Comparison of ENCODE assay signal across 9 cellular contexts in the genomic region with DNA sequence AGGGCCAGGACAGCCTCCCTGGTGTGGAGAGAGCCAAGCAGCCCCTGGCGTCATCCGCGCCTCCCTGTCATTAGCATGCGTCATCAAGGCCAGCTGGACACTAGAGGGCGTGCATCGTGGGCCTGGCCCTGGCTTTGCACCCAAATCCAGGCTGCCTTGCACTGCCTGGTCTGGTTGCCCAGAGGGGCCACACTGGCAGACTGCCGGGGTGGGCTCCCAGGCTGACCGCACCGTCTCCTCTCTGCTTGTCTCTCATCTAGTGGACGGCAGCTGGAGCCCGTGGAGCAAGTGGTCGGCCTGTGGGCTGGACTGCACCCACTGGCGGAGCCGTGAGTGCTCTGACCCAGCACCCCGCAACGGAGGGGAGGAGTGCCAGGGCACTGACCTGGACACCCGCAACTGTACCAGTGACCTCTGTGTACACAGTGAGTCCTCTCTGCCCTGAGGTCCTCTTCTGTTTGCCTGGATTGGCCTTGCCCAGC. TPM values are rescaled to one million over a fixed set of nuclear protein-coding genes. Genes with fewer than 3 reads are reported as not detected.
DNase-seq lines count a peak whose midpoint lies in the region; ATAC-seq, FAIRE-seq and TF ChIP-seq lines count a peak whose summit lies in the region.
"Had no signal": no experiment of that assay in that cellular context is flagged by ENCODE, and none has a peak within 500 bp of the region (broad histone marks: within the 10 kb centered on the region; RNA-seq: fewer than 3 reads in every experiment).

No MANE protein-coding gene starts in this region.

- in situ Hi-C loops in astrocyte of the cerebellum (cut with HindIII; ENCODE audit: low sequenced_read_pairs), result no loop called here

- H3K9ac ChIP-seq in keratinocyte (ENCODE audit: control insufficient read depth, extremely low read depth, insufficient read depth, low read length), result no peak overlapping the region
- H3K9ac ChIP-seq: KMS-11 had no signal

- H3K4me1 ChIP-seq in keratinocyte (ENCODE audit: control insufficient read depth, extremely low read depth, insufficient read depth, low read length), result peaks cover 4% of the 10 kb centered on the region

- H3K36me3 ChIP-seq in keratinocyte (ENCODE audit: control insufficient read depth in 2 of 2, extremely low read depth in 1 of 2, insufficient read depth in 2 of 2, low read length in 2 of 2), result no peaks in the 10 kb centered on the region

- peak; percentile 36 for TF ChIP-seq CTCF in AG04450 (IDR thresholded peaks at IDR 0.05; ENCODE audit: low read depth, low read length)
- TF ChIP-seq CTCF in astrocyte of the cerebellum (IDR thresholded peaks at IDR 0.05; ENCODE audit: low read depth, low read length, missing control alignments), result peak; percentile 41
- peak; percentile 13 to 63 (median 41) for TF ChIP-seq CTCF in keratinocyte (optimal IDR thresholded peaks at IDR 0.05 in 1 of 3, IDR thresholded peaks at IDR 0.05 in 1 of 3, conservative IDR thresholded peaks at IDR 0.05 in 1 of 3; ENCODE audit: extremely low read depth in 1 of 3, insufficient read depth in 2 of 3, low read length in 3 of 3)
- no peak for TF ChIP-seq CTCF in GM20000 (IDR thresholded peaks at IDR 0.05; ENCODE audit: extremely low read depth, missing control alignments)

- dilution Hi-C loops in keratinocyte (cut with MboI; ENCODE audit: extremely low pct_ligation_motif_present, low sequenced_read_pairs), result no loop called here

- no peak overlapping the region for H3K4me2 ChIP-seq in keratinocyte (ENCODE audit: control insufficient read depth, extremely low read depth, insufficient read depth, low read depth, low read length)
- H3K4me2 ChIP-seq: KMS-11 had no signal

- FAIRE-seq in keratinocyte (lab: Jason Lieb, UNC), result no peak

- DNase-seq in AG04450 (ENCODE audit: low read depth, low spot score) (peak; percentile 3), HEK293T (ENCODE audit: extremely low spot score) (peak; percentile 80), astrocyte of the cerebellum (ENCODE audit: low read depth) (peak; percentile 2), keratinocyte (ENCODE audit: low read depth, low spot score) (no peak), GM20000 (ENCODE audit: low spot score) (no peak), ureter (ENCODE audit: low spot score) (no peak), SKM-1 treated with dmso at 0.1 percent for 144 hours (lab: John Stamatoyannopoulos, UW; ENCODE audit: unreplicated experiment) (no peak)

- H3K4me3 ChIP-seq in AG04450 (ENCODE audit: low read depth, low read length) (no peak overlapping the region), astrocyte of the cerebellum (ENCODE audit: low read depth, low read length) (no peak overlapping the region), keratinocyte (ENCODE audit: control insufficient read depth in 2 of 3, extremely low read depth in 1 of 3, insufficient read depth in 2 of 3, low read depth in 1 of 3, low read length in 3 of 3) (no peak overlapping the region)

- H3K27ac ChIP-seq in AG04450 (ENCODE audit: low read depth, low read length) (no peak overlapping the region), keratinocyte (ENCODE audit: control insufficient read depth, insufficient read depth, low read length) (no peak overlapping the region)
- H3K27ac ChIP-seq: KMS-11 had no signal

- no peak overlapping the region for H2AFZ ChIP-seq in keratinocyte (ENCODE audit: control insufficient read depth, low read length)

- H3K79me2 ChIP-seq in keratinocyte (ENCODE audit: control insufficient read depth, insufficient read depth, low read length), result no peaks in the 10 kb centered on the region

- no peaks in the 10 kb centered on the region; the same call in 1 of the 2 replicates for H3K9me3 ChIP-seq in AG04450 (ENCODE audit: control insufficient read depth, insufficient read depth, low read length)
- H3K9me3 ChIP-seq in keratinocyte (ENCODE audit: control insufficient read depth, low read depth, low read length), result no peaks in the 10 kb centered on the region

- no peaks in the 10 kb centered on the region for H4K20me1 ChIP-seq in keratinocyte (ENCODE audit: control insufficient read depth, extremely low read depth, insufficient read depth, low read length)

- peaks cover 43% of the 10 kb centered on the region for H3K27me3 ChIP-seq in AG04450 (ENCODE audit: control insufficient read depth, insufficient read depth, low read length)
- peaks cover 43% of the 10 kb centered on the region for H3K27me3 ChIP-seq in keratinocyte (ENCODE audit: control insufficient read depth, extremely low read depth, insufficient read depth, low read length)

- CTCF ChIA-PET in AG04450 (lab: Charles Lee), result interaction anchor here (0.9 kb wide), 1 partner anchor 194 kb away, joined by 3 read pairs; no protein-coding TSS in a partner anchor
- CTCF ChIA-PET in HEK293T (lab: Yijun Ruan, JAX), result interaction anchor here (0.6 to 1.0 kb wide), 4 partner anchors 9 to 210 kb away, joined by 3 to 4 read pairs (median 3); no protein-coding TSS in a partner anchor

- POLR2A ChIA-PET in AG04450 (lab: Yijun Ruan, JAX) (no interaction called here), HEK293T (lab: Yijun Ruan, JAX) (no interaction called here)

- H3K9me1 ChIP-seq in keratinocyte (ENCODE audit: control insufficient read depth, extremely low read depth, insufficient read depth, low read length), result no peaks in the 10 kb centered on the region

- no peak for ATAC-seq in HG02970 (IDR thresholded peaks at IDR 0.05; ENCODE audit: low FRiP score, unreplicated experiment)

TF ChIP-seq in HEK293T, 16 proteins besides CTCF, POLR2A, EP300 and RAD21:
- TF ChIP-seq, protein P1, sequence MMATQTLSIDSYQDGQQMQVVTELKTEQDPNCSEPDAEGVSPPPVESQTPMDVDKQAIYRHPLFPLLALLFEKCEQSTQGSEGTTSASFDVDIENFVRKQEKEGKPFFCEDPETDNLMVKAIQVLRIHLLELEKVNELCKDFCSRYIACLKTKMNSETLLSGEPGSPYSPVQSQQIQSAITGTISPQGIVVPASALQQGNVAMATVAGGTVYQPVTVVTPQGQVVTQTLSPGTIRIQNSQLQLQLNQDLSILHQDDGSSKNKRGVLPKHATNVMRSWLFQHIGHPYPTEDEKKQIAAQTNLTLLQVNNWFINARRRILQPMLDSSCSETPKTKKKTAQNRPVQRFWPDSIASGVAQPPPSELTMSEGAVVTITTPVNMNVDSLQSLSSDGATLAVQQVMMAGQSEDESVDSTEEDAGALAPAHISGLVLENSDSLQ (IDR thresholded peaks at IDR 0.05), result peak; percentile 24; the same call in 1 of the 2 replicates
- TF ChIP-seq FOXK2 (IDR thresholded peaks at IDR 0.05), result no peak
TF ChIP-seq in HEK293T: peak in this region for 1.

RNA-seq across cellular contexts. Expression of a gene that starts 29.0 kb away (rescaled TPM):
- not detected in 2 replicates for polyA plus RNA-seq in AG04450 (2011; rRNA removed)
- polyA minus RNA-seq in AG04450 (2011; rRNA and poly(A)+ RNA removed), result not detected in 2 replicates
- polyA plus RNA-seq in keratinocyte, result not detected in 3 replicates
- not detected for polyA plus RNA-seq in keratinocyte (2011; ENCODE audit: low read depth)
- not detected in 2 replicates for polyA plus RNA-seq in keratinocyte (2011; cell fraction: cytosol; rRNA removed)
- not detected in 2 replicates for polyA plus RNA-seq in keratinocyte (2011; cell fraction: nucleus; rRNA removed)
- not detected in 2 replicates for polyA plus RNA-seq in keratinocyte (2012; ENCODE audit: low replicate concordance)
- polyA minus RNA-seq in keratinocyte, result not detected in 3 replicates
- not detected for polyA minus RNA-seq in keratinocyte (2011; cell fraction: cytosol; rRNA and poly(A)+ RNA removed)
- polyA minus RNA-seq in keratinocyte (2011; cell fraction: nucleus; rRNA and poly(A)+ RNA removed), result not detected in 2 replicates
- 5.6 TPM for total RNA-seq in ureter

RNA-seq across cellular contexts. Expression of a gene that starts 59.8 kb away (rescaled TPM):
- polyA plus RNA-seq in AG04450 (2011; rRNA removed) (not detected in 2 replicates), keratinocyte (0.03 to 0.05 TPM in 2 of 3 replicates, not detected in the other)
- not detected in 2 replicates for polyA minus RNA-seq in AG04450 (2011; rRNA and poly(A)+ RNA removed)
- not detected for polyA plus RNA-seq in keratinocyte (2011; ENCODE audit: low read depth)
- 0.02 and 0.10 TPM in 2 replicates for polyA plus RNA-seq in keratinocyte (2011; cell fraction: cytosol; rRNA removed)
- polyA plus RNA-seq in keratinocyte (2011; cell fraction: nucleus; rRNA removed), result 0.10 and 0.12 TPM in 2 replicates
- polyA plus RNA-seq in keratinocyte (2012; ENCODE audit: low replicate concordance), result 0.09 TPM in 1 of 2 replicates, not detected in the other
- not detected in 3 replicates for polyA minus RNA-seq in keratinocyte
- polyA minus RNA-seq in keratinocyte (2011; cell fraction: cytosol; rRNA and poly(A)+ RNA removed), result not detected
- 0.21 and 0.47 TPM in 2 replicates for polyA minus RNA-seq in keratinocyte (2011; cell fraction: nucleus; rRNA and poly(A)+ RNA removed)
- not detected for total RNA-seq in ureter

Comparison
In these comparisons a context has a peak if more than half of its experiments do, and no peak if none do; other contexts are left out.
1. DNase-seq: peak in AG04450 (single experiment), HEK293T (single experiment) and astrocyte of the cerebellum (single experiment); none in keratinocyte (single experiment), GM20000 (single experiment), ureter (single experiment) and SKM-1 treated with dmso at 0.1 percent for 144 hours (single experiment).